Comparison of ENCODE assay signal across 8 cellular contexts in the genomic region with DNA sequence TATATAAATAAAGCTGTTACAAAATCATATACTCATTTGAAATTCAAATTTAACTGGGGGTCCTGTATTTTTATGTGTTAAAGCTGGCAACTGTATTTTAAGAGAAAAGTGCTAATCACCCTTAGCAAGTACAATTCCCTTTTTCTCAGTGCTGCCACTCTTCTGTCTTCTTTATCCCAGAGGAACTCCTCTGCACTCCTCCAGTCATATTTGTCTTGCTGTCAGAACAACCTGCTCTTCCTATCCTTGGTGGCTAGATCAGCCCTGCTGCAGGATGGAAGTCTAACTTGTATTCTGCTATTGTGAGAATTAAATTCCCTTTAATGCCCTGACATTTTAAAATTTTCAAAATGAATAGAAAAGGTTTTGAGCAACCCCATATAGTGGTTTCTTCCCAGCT.
"Had no signal": no experiment of that assay in that cellular context is flagged by ENCODE, and none has a peak within 500 bp of the region (broad histone marks: within the 10 kb centered on the region; RNA-seq: fewer than 3 reads in every experiment).

No MANE protein-coding gene starts in this region.

- DNase-seq: GDM1, GF-D8 had no signal

- FAIRE-seq: G401.6, GM12878, GM12891, GM12892, GM18507, GM19239 had no signal

- H3K4me3 ChIP-seq: GM12878 had no signal

- ATAC-seq: GM12878 had no signal
